ENCODE assay signal across 10 cellular contexts in genomic region chr3:128054363-128054762, GRCh38. TPM values are rescaled to one million over a fixed set of nuclear protein-coding genes. Genes with fewer than 3 reads are reported as not detected.
A peak's percentile ranks its signal among the peaks of the same experiment; 100 is the strongest.
DNase-seq lines count a peak whose midpoint lies in the region; ATAC-seq and TF ChIP-seq lines count a peak whose summit lies in the region.
"Had no signal": no experiment of that assay in that cellular context is flagged by ENCODE, and none has a peak within 500 bp of the region (broad histone marks: within the 10 kb centered on the region; RNA-seq: fewer than 3 reads in every experiment).

No MANE protein-coding gene starts in this region.

- intact Hi-C loops in ovary (cut with DNase I), result no loop called here

- H3K27ac Mint-ChIP-seq in mesothelial cell of epicardium, result peak overlapping the region; percentile 48

- TF ChIP-seq POLR2A in ovary (IDR thresholded peaks at IDR 0.05), result no peak

- ATAC-seq in GM21515 (IDR thresholded peaks at IDR 0.05; ENCODE audit: unreplicated experiment), result no peak
- no peak for ATAC-seq in omental fat pad (ENCODE audit: low FRiP score)

- no peaks in the 10 kb centered on the region for H3K27me3 Mint-ChIP-seq in mesothelial cell of epicardium (ENCODE audit: low read depth)

- H3K36me3 Mint-ChIP-seq in mesothelial cell of epicardium, result peaks cover 5% of the 10 kb centered on the region

- DNase-seq in AG09309 (ENCODE audit: low read depth) (no peak), brain microvascular endothelial cell (peak; percentile 45), mesothelial cell of epicardium (ENCODE audit: low spot score in 2 of 2, unreplicated experiment in 2 of 2) (no peak), cerebellum (ENCODE audit: low spot score) (no peak), ovary (no peak), omental fat pad (ENCODE audit: low spot score) (no peak)
- DNase-seq: NCI-H1417 had no signal

- in situ Hi-C loops in brain microvascular endothelial cell (cut with HindIII; ENCODE audit: low pct_ligation_motif_present, low sequenced_read_pairs), result no loop called here

- no peak for TF ChIP-seq EP300 in ovary (IDR thresholded peaks at IDR 0.05)

- TF ChIP-seq CTCF in AG09309 (IDR thresholded peaks at IDR 0.05; ENCODE audit: control insufficient read depth, insufficient read depth, low read depth, low read length, missing control alignments) (no peak), brain microvascular endothelial cell (IDR thresholded peaks at IDR 0.05; ENCODE audit: low read depth, low read length, missing control alignments) (no peak), mesothelial cell of epicardium (IDR thresholded peaks at IDR 0.05; ENCODE audit: unreplicated experiment) (no peak), ovary (IDR thresholded peaks at IDR 0.05) (no peak), omental fat pad (IDR thresholded peaks at IDR 0.05) (no peak)

- H3K4me3 ChIP-seq in AG09309 (ENCODE audit: control insufficient read depth, low read depth, low read length) (peak overlapping the region; percentile 76), HUES6 (ENCODE audit: low read depth, low read length) (peak overlapping the region; percentile 100; the same call in 1 of the 2 replicates), brain microvascular endothelial cell (ENCODE audit: low read depth, low read length) (peak overlapping the region; percentile 77), ovary (no peak overlapping the region)
- H3K4me3 ChIP-seq: cardiac muscle cell had no signal

- no peak overlapping the region for H3K9ac ChIP-seq in HUES6 (ENCODE audit: low read length)

- H3K4me1 ChIP-seq in HUES6 (ENCODE audit: control insufficient read depth, insufficient read depth, low read length), result peaks cover 12% of the 10 kb centered on the region; the same call in 1 of the 2 replicates
- H3K4me1 ChIP-seq in ovary (ENCODE audit: insufficient read depth), result peaks cover 11% of the 10 kb centered on the region

- peak overlapping the region; percentile 97 for H3K4me3 Mint-ChIP-seq in mesothelial cell of epicardium

- no peaks in the 10 kb centered on the region for H3K9me3 Mint-ChIP-seq in mesothelial cell of epicardium

- no peaks in the 10 kb centered on the region for H3K9me3 ChIP-seq in HUES6 (ENCODE audit: control insufficient read depth, insufficient read depth, low read depth, low read length)
- no peaks in the 10 kb centered on the region for H3K9me3 ChIP-seq in ovary

- 56 to 61% (median 61%) methylated on average over 3 of the region's 3 CpGs for WGBS in ovary, 3 donors

- H3K27me3 ChIP-seq in HUES6 (ENCODE audit: control insufficient read depth, insufficient read depth, low read length) (no peaks in the 10 kb centered on the region), brain microvascular endothelial cell (replicated peaks) (no peaks in the 10 kb centered on the region), ovary (no peaks in the 10 kb centered on the region)
- H3K27me3 ChIP-seq: cardiac muscle cell had no signal

- peaks cover 39% of the 10 kb centered on the region for H3K4me1 Mint-ChIP-seq in mesothelial cell of epicardium

- H3K27ac ChIP-seq in HUES6 (ENCODE audit: low read depth, low read length) (no peak overlapping the region), brain microvascular endothelial cell (peak overlapping the region; percentile 26), ovary (no peak overlapping the region)
- H3K27ac ChIP-seq: cardiac muscle cell had no signal

- H3K36me3 ChIP-seq in HUES6 (ENCODE audit: control insufficient read depth, insufficient read depth, low read length), result peaks cover 65% of the 10 kb centered on the region
- H3K36me3 ChIP-seq in brain microvascular endothelial cell (replicated peaks), result peaks cover 65% of the 10 kb centered on the region
- no peaks in the 10 kb centered on the region for H3K36me3 ChIP-seq in ovary

RNA-seq across cellular contexts. Expression of gene SEC61A1, which starts 2.1 kb away (rescaled TPM):
- total RNA-seq in mesothelial cell of epicardium (205 to 207 TPM (median 206 TPM) in 3 replicates), cerebellum (70.1 TPM), ovary (100 to 1,000 TPM in 6 of 7 donors, 10 to 100 TPM in 1; 52.3 to 165 (median 121) TPM), omental fat pad (100 to 1,000 TPM; 125 to 208 (median 203) TPM)
- polyA plus RNA-seq in ovary, result 100 to 1,000 TPM in 1 of 2 donors, 10 to 100 TPM in 1; 72.0 to 217 TPM
